9 cellular contexts compared by ENCODE assay signal in the genomic region with DNA sequence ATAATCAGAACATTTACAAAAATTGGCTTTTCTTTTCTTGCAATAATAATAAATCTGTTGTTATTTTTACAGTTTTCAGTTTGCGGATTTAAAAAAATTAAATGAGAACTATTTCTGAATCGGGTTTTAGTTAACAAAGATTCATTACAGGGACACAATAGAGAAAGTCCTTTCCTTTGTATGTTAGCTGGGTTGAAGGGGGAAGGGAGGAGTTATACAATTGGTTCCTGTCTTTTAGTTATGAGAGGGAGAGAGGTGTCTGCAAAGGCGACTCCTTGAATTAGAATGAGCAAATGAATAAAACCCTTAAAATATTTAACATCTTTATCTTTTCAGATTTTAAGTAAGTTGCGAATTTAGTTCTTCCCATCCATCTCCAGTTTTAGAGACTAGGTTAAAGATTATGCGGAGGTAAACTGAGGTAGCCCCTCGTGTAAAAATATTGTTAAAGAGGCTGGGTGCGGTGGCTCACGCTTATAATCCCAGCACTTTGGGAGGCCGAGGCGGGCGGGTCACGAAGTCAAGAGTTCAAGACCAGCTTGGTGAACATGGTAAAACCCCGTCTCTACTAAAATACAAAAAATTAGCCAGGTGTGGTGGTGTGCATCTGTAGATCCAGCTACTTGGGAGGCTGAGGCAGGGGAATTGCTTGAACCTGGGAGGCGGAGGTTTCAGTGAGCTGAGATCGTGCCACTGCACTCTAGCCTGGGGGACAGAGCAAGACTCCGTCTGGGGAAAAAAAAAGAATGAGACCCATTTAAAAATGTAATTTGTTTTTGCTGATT. TPM values are rescaled to one million over a fixed set of nuclear protein-coding genes. Genes with fewer than 3 reads are reported as not detected.
DNase-seq lines count a peak whose midpoint lies in the region; ATAC-seq and TF ChIP-seq lines count a peak whose summit lies in the region.
"Had no signal": no experiment of that assay in that cellular context is flagged by ENCODE, and none has a peak within 500 bp of the region (broad histone marks: within the 10 kb centered on the region; RNA-seq: fewer than 3 reads in every experiment).

No MANE protein-coding gene starts in this region.

- WGBS in heart left ventricle, 4 donors: 51 to 65% (median 60%) methylated on average over 16 of the region's 16 CpGs
- 57 to 62% methylated on average over 16 of the region's 16 CpGs for WGBS in upper lobe of left lung, 2 donors

- POLR2A ChIA-PET in activated B cell treated with CpG ODN at 0.5 μM for 24 hours (lab: Charles Lee): interaction anchor here (0.7 to 9.8 kb wide), 11 partner anchors 14 to 234 kb away, joined by 3 to 231 read pairs (median 5); a partner anchor contains a TSS

- peaks cover 13 to 64% (median 52%) of the 10 kb centered on the region in 12 donors for H3K4me1 ChIP-seq in heart left ventricle
- H3K4me1 ChIP-seq in upper lobe of left lung: peaks cover 20 to 47% (median 45%) of the 10 kb centered on the region in 4 donors

- no peaks in the 10 kb centered on the region for H3K9me3 Mint-ChIP-seq in activated B cell treated with CpG ODN at 0.5 μM for 24 hours

- H3K4me1 Mint-ChIP-seq in activated B cell treated with CpG ODN at 0.5 μM for 24 hours: peaks cover 51% of the 10 kb centered on the region

- no peaks in the 10 kb centered on the region for H3K27me3 Mint-ChIP-seq in activated B cell treated with CpG ODN at 0.5 μM for 24 hours

- peak overlapping the region; percentile 67 for H3K4me3 Mint-ChIP-seq in activated B cell treated with CpG ODN at 0.5 μM for 24 hours

- H3K9me3 ChIP-seq in heart left ventricle (no peaks in the 10 kb centered on the region), upper lobe of left lung (peaks cover 0 to 4% (median 0%) of the 10 kb centered on the region in 4 donors)

- H3K27ac ChIP-seq in heart left ventricle (peak overlapping the region in 9 of 12 donors; percentile 86 to 99 (median 95)), upper lobe of left lung (peak overlapping the region in 3 of 4 donors; percentile 92 to 99 (median 98))

- TF ChIP-seq CTCF in heart left ventricle (IDR thresholded peaks at IDR 0.05): no peak
- no peak for TF ChIP-seq CTCF in activated B cell treated with CpG ODN at 0.5 μM for 24 hours (IDR thresholded peaks at IDR 0.05)
- TF ChIP-seq CTCF in upper lobe of left lung (IDR thresholded peaks at IDR 0.05): no peak

- CTCF ChIA-PET in activated B cell treated with CpG ODN at 0.5 μM for 24 hours (lab: Charles Lee): interaction anchor here (1.6 kb wide), 1 partner anchor 36 kb away, joined by 8 read pairs; no protein-coding TSS in a partner anchor

- ATAC-seq in heart left ventricle (no peak), left cardiac atrium (no peak), activated B cell treated with CpG ODN at 0.5 μM for 24 hours (ENCODE audit: low read depth) (no peak), upper lobe of left lung (ENCODE audit: low FRiP score in 2 of 2) (no peak), GM21786 (IDR thresholded peaks at IDR 0.05; ENCODE audit: unreplicated experiment) (no peak)
- ATAC-seq: HCT116 had no signal

- H3K4me3 ChIP-seq in heart left ventricle (peak overlapping the region in 6 of 12 donors; percentile 13 to 94 (median 80)), upper lobe of left lung (no peak overlapping the region)

- H3K36me3 ChIP-seq in heart left ventricle (peaks cover 0 to 5% (median 0%) of the 10 kb centered on the region in 9 donors), upper lobe of left lung (no peaks in the 10 kb centered on the region)

- intact Hi-C loops in heart left ventricle (cut with DNase I): loop anchor here in 2 of 10 donors (5.0 kb wide), 1 partner anchor 36 kb away; no protein-coding TSS in a partner anchor
- intact Hi-C loops in left cardiac atrium (cut with DNase I): loop anchor here (5.0 kb wide), 1 partner anchor 36 kb away; no protein-coding TSS in a partner anchor
- intact Hi-C loops in activated B cell treated with CpG ODN at 0.5 μM for 24 hours (cut with micrococcal nuclease): loop anchor here (1.0 kb wide), 1 partner anchor 114 kb away; no protein-coding TSS in a partner anchor

- H3K27me3 ChIP-seq in heart left ventricle (no peaks in the 10 kb centered on the region), upper lobe of left lung (no peaks in the 10 kb centered on the region)

- peak overlapping the region; percentile 85 for H3K27ac Mint-ChIP-seq in activated B cell treated with CpG ODN at 0.5 μM for 24 hours

- TF ChIP-seq EP300 in upper lobe of left lung (IDR thresholded peaks at IDR 0.05): no peak

- TF ChIP-seq POLR2A in heart left ventricle (IDR thresholded peaks at IDR 0.05) (no peak), upper lobe of left lung (IDR thresholded peaks at IDR 0.05) (no peak)

- peaks cover 16% of the 10 kb centered on the region for H3K36me3 Mint-ChIP-seq in activated B cell treated with CpG ODN at 0.5 μM for 24 hours (ENCODE audit: low read depth)

- DNase-seq in heart left ventricle: no peak
- no peak for DNase-seq in left cardiac atrium
- DNase-seq in activated B cell treated with CpG ODN at 0.5 μM for 24 hours: no peak
- DNase-seq in lung microvascular endothelial cell (ENCODE audit: low read depth in 2 of 2): peak; percentile 44 to 55
- DNase-seq in upper lobe of left lung: no peak
- no peak for DNase-seq in NCI-H1436 (lab: John Stamatoyannopoulos, UW)
- no peak for DNase-seq in NCI-H2196 treated with DMSO at 0.1 percent for 48 hours (lab: John Stamatoyannopoulos, UW; ENCODE audit: unreplicated experiment)

RNA-seq across cellular contexts. Expression of a gene that starts 3.9 kb away (rescaled TPM):
- total RNA-seq in heart left ventricle (10 to 100 TPM; 18.3 to 41.5 (median 31.3) TPM), left cardiac atrium (10 to 100 TPM; 27.8 to 36.5 TPM), activated B cell treated with CpG ODN at 0.5 μM for 24 hours (116 and 123 TPM in 2 replicates), lung microvascular endothelial cell (9.8 and 11.3 TPM in 2 replicates), upper lobe of left lung (10 to 100 TPM; 41.5 to 73.3 (median 51.3) TPM)
- 10 to 100 TPM; 11.0 to 20.2 TPM for polyA plus RNA-seq in heart left ventricle

RNA-seq across cellular contexts. Expression of a gene that starts 44.0 kb away (rescaled TPM):
- total RNA-seq in heart left ventricle (1 to 10 TPM; 2.0 to 7.5 (median 3.8) TPM), left cardiac atrium (1 to 10 TPM; 3.9 to 4.0 TPM), activated B cell treated with CpG ODN at 0.5 μM for 24 hours (1.7 and 1.9 TPM in 2 replicates), lung microvascular endothelial cell (3.3 and 6.3 TPM in 2 replicates), upper lobe of left lung (1 to 10 TPM in 5 of 6 donors, under 1 TPM in 1; 0.57 to 2.1 (median 1.1) TPM)
- polyA plus RNA-seq in heart left ventricle: 1 to 10 TPM; 6.6 to 9.8 TPM

Comparison
In these comparisons a context has a peak if more than half of its experiments do, and no peak if none do; other contexts are left out.
1. DNase-seq: peak in lung microvascular endothelial cell (2 of 2); none in heart left ventricle (0 of 5), left cardiac atrium (single experiment), activated B cell treated with CpG ODN at 0.5 μM for 24 hours (single experiment), upper lobe of left lung (0 of 2), NCI-H1436 (single experiment) and NCI-H2196 treated with DMSO at 0.1 percent for 48 hours (single experiment).